ENCODE assay signal across 8 cellular contexts in genomic region chr3:165529451-165529850, GRCh38.
"Had no signal": no experiment of that assay in that cellular context is flagged by ENCODE, and none has a peak within 500 bp of the region (broad histone marks: within the 10 kb centered on the region; RNA-seq: fewer than 3 reads in every experiment).

No MANE protein-coding gene starts in this region.

- ATAC-seq: GM23338, HepG2 had no signal

- H3K4me3 ChIP-seq: GM23338 had no signal

- H3K27ac ChIP-seq: HL-60 had no signal

- FAIRE-seq: H1, H54, HepG2 had no signal

- H3K4me2 ChIP-seq: GM23338 had no signal

- H2AFZ ChIP-seq: GM23338 had no signal

- DNase-seq: H9, HCEC 1CT, KBM-7 had no signal
